In the genomic region with DNA sequence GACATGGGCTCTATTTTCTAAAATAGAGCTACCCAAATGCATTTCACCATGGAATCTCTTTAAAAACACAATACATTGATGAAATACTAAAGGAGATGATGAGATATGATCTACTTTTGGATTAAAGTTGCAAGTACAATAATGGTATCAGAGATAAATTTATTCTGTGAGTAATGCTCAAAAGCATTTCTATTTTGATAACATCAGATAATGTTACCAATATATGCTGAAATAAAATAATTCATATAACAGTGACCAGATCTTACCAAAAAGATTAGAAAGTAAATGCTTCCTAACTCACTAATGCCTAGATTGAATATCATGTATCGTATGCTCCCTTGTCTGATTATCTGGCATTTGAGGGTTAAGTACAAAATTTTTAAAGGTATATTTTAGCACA, we compare ENCODE assay signal across 37 cellular contexts.
DNase-seq lines count a peak whose midpoint lies in the region; ATAC-seq, FAIRE-seq and TF ChIP-seq lines count a peak whose summit lies in the region.
"Had no signal": no experiment of that assay in that cellular context is flagged by ENCODE, and none has a peak within 500 bp of the region (broad histone marks: within the 10 kb centered on the region; RNA-seq: fewer than 3 reads in every experiment).

No MANE protein-coding gene starts in this region.

- peak; percentile 38 for FAIRE-seq in islet of Langerhans (lab: Jason Lieb, UNC)
- FAIRE-seq: A204.1, A549, D721Med had no signal

- POLR2A ChIA-PET in Panc1 (lab: Charles Lee) = no interaction called here
- POLR2A ChIA-PET in SK-N-SH (lab: Yijun Ruan, JAX) = no interaction called here

- H3K79me2 ChIP-seq in SK-N-SH (ENCODE audit: insufficient read depth) (no peaks in the 10 kb centered on the region), GM23338 (replicated peaks; ENCODE audit: insufficient read depth) (no peaks in the 10 kb centered on the region)

- peaks cover 2% of the 10 kb centered on the region for H3K27me3 Mint-ChIP-seq in GM23338 (ENCODE audit: insufficient read depth, low read depth, poor library complexity)
- H3K27me3 Mint-ChIP-seq: B cell; CD4-positive, alpha-beta memory T cell; CD4-positive, alpha-beta T cell; CD4-positive, CD25-positive, alpha-beta regulatory T cell; CD8-positive, alpha-beta memory T cell had no signal

- no TSS peak for BruUV-seq in Panc1 (replicated peaks; lab: Mats Ljungman, UMichigan)

- H3K27me3 ChIP-seq in Panc1 (ENCODE audit: control insufficient read depth, insufficient read depth, low read length) (no peaks in the 10 kb centered on the region), SK-N-SH (ENCODE audit: insufficient read depth) (no peaks in the 10 kb centered on the region), GM23338 (ENCODE audit: insufficient read depth) (no peaks in the 10 kb centered on the region)
- H3K27me3 ChIP-seq: BE2C; BLaER1; BLaER1 treated with 17β-estradiol and CSF1 and Interleukin-3, amounts not matched to agents 10 nM and 100 nM had no signal

- no peak overlapping the region for H3K9ac ChIP-seq in SK-N-SH
- H3K9ac ChIP-seq: BLaER1; BLaER1 treated with 17β-estradiol and CSF1 and Interleukin-3, amounts not matched to agents 10 nM and 100 nM had no signal

- WGBS in SK-N-SH (ENCODE audit: low lambda C conversion rate) = 61% methylated on average over 1 of the region's 1 CpG

- H3K4me3 Mint-ChIP-seq in GM23338 = no peak overlapping the region
- H3K4me3 Mint-ChIP-seq: B cell; CD14-positive monocyte; CD4-positive, alpha-beta memory T cell; CD4-positive, alpha-beta T cell; CD4-positive, CD25-positive, alpha-beta regulatory T cell; CD8-positive, alpha-beta memory T cell; CD8-positive, alpha-beta T cell had no signal

- no peak for TF ChIP-seq CTCF in Panc1 (IDR thresholded peaks at IDR 0.05)
- TF ChIP-seq CTCF in SK-N-SH (IDR thresholded peaks at IDR 0.05) = no peak
- no peak for TF ChIP-seq CTCF in GM23338 (conservative IDR thresholded peaks at IDR 0.05; ENCODE audit: low read depth in 2 of 2)

- H3K4me1 ChIP-seq in Panc1 (ENCODE audit: control insufficient read depth, insufficient read depth, low read length) (no peaks in the 10 kb centered on the region), SK-N-SH (ENCODE audit: control insufficient read depth in 1 of 2, insufficient read depth in 2 of 2, low read depth in 1 of 2, low read length in 1 of 2) (no peaks in the 10 kb centered on the region), GM23338 (ENCODE audit: insufficient read depth) (peaks cover 12% of the 10 kb centered on the region; the same call in 1 of the 2 replicates)
- H3K4me1 ChIP-seq: A549, BLaER1, Caco-2 had no signal

- TF ChIP-seq RAD21 in SK-N-SH (IDR thresholded peaks at IDR 0.05; ENCODE audit: low read length) = no peak

- no peaks in the 10 kb centered on the region; the same call in 2 of the 3 replicates for H3K36me3 Mint-ChIP-seq in GM23338 (ENCODE audit: low read depth)
- H3K36me3 Mint-ChIP-seq: CD14-positive monocyte; CD4-positive, CD25-positive, alpha-beta regulatory T cell; CD8-positive, alpha-beta memory T cell; CD8-positive, alpha-beta T cell had no signal

- H2AFZ ChIP-seq in SK-N-SH (ENCODE audit: low read depth) (no peak overlapping the region), GM23338 (no peak overlapping the region)

- intact Hi-C loops in Panc1 (cut with micrococcal nuclease; ENCODE audit: unreplicated experiment) = no loop called here

- H3K9me3 Mint-ChIP-seq in GM23338 = peaks cover 3% of the 10 kb centered on the region; the same call in 2 of the 3 replicates

- H3K27ac Mint-ChIP-seq in GM23338 = no peak overlapping the region
- H3K27ac Mint-ChIP-seq: B cell; CD14-positive monocyte; CD4-positive, alpha-beta memory T cell; CD4-positive, alpha-beta T cell; CD4-positive, CD25-positive, alpha-beta regulatory T cell; CD8-positive, alpha-beta memory T cell; CD8-positive, alpha-beta T cell had no signal

- H4K20me1 ChIP-seq in SK-N-SH (ENCODE audit: insufficient read depth) = no peaks in the 10 kb centered on the region
- no peaks in the 10 kb centered on the region for H4K20me1 ChIP-seq in GM23338 (replicated peaks; ENCODE audit: insufficient read depth)
- H4K20me1 ChIP-seq: BLaER1; BLaER1 treated with 17β-estradiol and CSF1 and Interleukin-3, amounts not matched to agents 10 nM and 100 nM had no signal

- H3K9me3 ChIP-seq in Panc1 (ENCODE audit: control insufficient read depth, insufficient read depth, low read depth, low read length) (no peaks in the 10 kb centered on the region), SK-N-SH (no peaks in the 10 kb centered on the region)
- H3K9me3 ChIP-seq: A549, BE2C, BLaER1, Caco-2 had no signal

- in situ Hi-C loops in Panc1 (cut with HindIII; ENCODE audit: low pct_unique_long_range_greater_than_20kb, low sequenced_read_pairs) = no loop called here

- CTCF ChIA-PET in Panc1 (lab: Charles Lee) (no interaction called here), SK-N-SH (lab: Yijun Ruan, JAX) (interaction anchor here (0.6 kb wide), 1 partner anchor 1841 kb away, joined by 3 read pairs; no protein-coding TSS in a partner anchor)

- no peak for DNase-seq in Panc1 (ENCODE audit: low read depth, low spot score)
- DNase-seq in SK-N-SH = no peak
- DNase-seq in GM23338 (ENCODE audit: low spot score) = no peak
- no peak for DNase-seq in HCEC 1CT
- DNase-seq in NCI-H2196 (lab: John Stamatoyannopoulos, UW; ENCODE audit: unreplicated experiment) = no peak
- DNase-seq: 8988T; ACHN; AML-193; BE2C; C1 segment of cervical spinal cord; Caco-2; Calu3; CD4-positive, alpha-beta memory T cell; CD4-positive, alpha-beta T cell; CD4-positive, CD25-positive, alpha-beta regulatory T cell; CD8-positive, alpha-beta memory T cell; CD8-positive, alpha-beta T cell; COR-L47; DMS 273 treated with DMSO at 0.1 percent for 48 hours; DMS153; DMS53; DMS79; DMS79 treated with DMSO at 0.1 percent for 48 hours; DND-41; EL had no signal

- no peak overlapping the region for H3K4me2 ChIP-seq in SK-N-SH
- H3K4me2 ChIP-seq in GM23338 = no peak overlapping the region
- H3K4me2 ChIP-seq: A549; BLaER1; BLaER1 treated with 17β-estradiol and CSF1 and Interleukin-3, amounts not matched to agents 10 nM and 100 nM had no signal

- no peaks in the 10 kb centered on the region for H3K36me3 ChIP-seq in Panc1 (ENCODE audit: control insufficient read depth, insufficient read depth, low read length)
- no peaks in the 10 kb centered on the region for H3K36me3 ChIP-seq in SK-N-SH (replicated peaks in 1 of 2; ENCODE audit: control insufficient read depth in 1 of 2, insufficient read depth in 2 of 2, low read length in 1 of 2)
- no peaks in the 10 kb centered on the region for H3K36me3 ChIP-seq in GM23338 (ENCODE audit: insufficient read depth)
- H3K36me3 ChIP-seq: BE2C; BLaER1; BLaER1 treated with 17β-estradiol and CSF1 and Interleukin-3, amounts not matched to agents 10 nM and 100 nM had no signal

- TF ChIP-seq EP300 in SK-N-SH (IDR thresholded peaks at IDR 0.05; ENCODE audit: borderline replicate concordance in 1 of 2, low read depth in 1 of 2, low read length in 1 of 2) = no peak; a peak in 1 of 4 replicates

- H3F3A ChIP-seq in SK-N-SH (replicated peaks; ENCODE audit: insufficient read depth) = no peaks in the 10 kb centered on the region
- H3F3A ChIP-seq in GM23338 (replicated peaks; ENCODE audit: low read depth) = no peaks in the 10 kb centered on the region

- ATAC-seq in Panc1 (no peak), SK-N-SH treated with all-trans-retinoic acid at 6 μM for 48 hours (no peak), GM23338 (no peak), HG03280 (IDR thresholded peaks at IDR 0.05; ENCODE audit: unreplicated experiment) (no peak)
- ATAC-seq: A549; CD8-positive, alpha-beta T cell had no signal

- peaks cover 8% of the 10 kb centered on the region; the same call in 1 of the 3 replicates for H3K4me1 Mint-ChIP-seq in GM23338
- H3K4me1 Mint-ChIP-seq: B cell; CD14-positive monocyte; CD4-positive, alpha-beta memory T cell; CD4-positive, CD25-positive, alpha-beta regulatory T cell; CD8-positive, alpha-beta memory T cell had no signal

- peak overlapping the region; percentile 19; the same call in 1 of the 2 replicates for H3K27ac ChIP-seq in Panc1 (ENCODE audit: low read length)
- H3K27ac ChIP-seq in SK-N-SH (ENCODE audit: low read depth in 2 of 2, low read length in 1 of 2) = no peak overlapping the region
- no peak overlapping the region for H3K27ac ChIP-seq in GM23338 (ENCODE audit: low read depth)
- H3K27ac ChIP-seq: 22Rv1; A549; BLaER1; BLaER1 treated with 17β-estradiol and CSF1 and Interleukin-3, amounts not matched to agents 10 nM and 100 nM; C4-2B had no signal

- H3K4me3 ChIP-seq in Panc1 (ENCODE audit: low read depth in 2 of 2, low read length in 2 of 2) = no peak overlapping the region
- no peak overlapping the region for H3K4me3 ChIP-seq in SK-N-SH (ENCODE audit: low read depth in 2 of 2, low read length in 1 of 2)
- H3K4me3 ChIP-seq in GM23338 = no peak overlapping the region
- H3K4me3 ChIP-seq: A549; BLaER1; BLaER1 treated with 17β-estradiol and CSF1 and Interleukin-3, amounts not matched to agents 10 nM and 100 nM had no signal

- H3K9me2 ChIP-seq in SK-N-SH (no peaks in the 10 kb centered on the region), GM23338 (ENCODE audit: insufficient read depth) (no peaks in the 10 kb centered on the region)

TF ChIP-seq in SK-N-SH treated with all-trans-retinoic acid at 6 μM for 48 hours, 23 proteins besides CTCF, POLR2A, EP300 and RAD21:
- TF ChIP-seq TCF4 (CRISPR knock-in tag; IDR thresholded peaks at IDR 0.05; ENCODE audit: borderline replicate concordance) = no peak
- peak; percentile 33 for TF ChIP-seq ISL1 (CRISPR knock-in tag; IDR thresholded peaks at IDR 0.05)
TF ChIP-seq in SK-N-SH treated with all-trans-retinoic acid at 6 μM for 48 hours: peak in this region for 1.

TF ChIP-seq in GM23338, 12 proteins besides CTCF, POLR2A, EP300 and RAD21 (continues in another document):
- no peak for TF ChIP-seq EZH2 (IDR thresholded peaks at IDR 0.05; ENCODE audit: low read depth, unreplicated experiment)
